38 cellular contexts compared by ENCODE assay signal in the genomic region with DNA sequence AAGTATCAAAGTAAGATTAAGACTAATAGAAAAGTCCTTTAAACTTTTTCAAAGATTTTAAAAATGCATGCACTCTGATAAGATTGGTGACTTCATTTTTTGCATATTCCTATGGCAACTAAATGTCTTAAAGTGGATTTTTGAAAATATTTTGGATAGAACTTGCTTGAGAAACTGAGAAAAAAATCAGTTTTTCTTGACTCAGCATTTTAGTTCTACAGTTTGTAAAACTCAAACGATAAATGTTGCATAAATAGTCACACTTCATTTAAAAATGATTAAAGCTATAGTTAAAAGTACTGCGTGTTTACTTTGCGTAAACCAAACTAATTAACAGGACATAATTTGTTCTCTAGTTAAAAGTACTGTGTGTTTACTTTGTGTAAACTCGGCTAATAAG. TPM values are rescaled to one million over a fixed set of nuclear protein-coding genes. Genes with fewer than 3 reads are reported as not detected.
"Had no signal": no experiment of that assay in that cellular context is flagged by ENCODE, and none has a peak within 500 bp of the region (broad histone marks: within the 10 kb centered on the region; RNA-seq: fewer than 3 reads in every experiment).

No MANE protein-coding gene starts in this region.

- H3K9me3 Mint-ChIP-seq: activated B cell treated with CpG ODN at 0.5 μM for 24 hours; activated naive CD4-positive, alpha-beta T cell treated with anti-CD3 and anti-CD28 coated beads, Interleukin-2, amount 10 ng/mL, durations not matched to agents 7 days and 5 days; activated naive CD4-positive, alpha-beta T cell treated with anti-CD3 and anti-CD28 coated beads, Interleukin-2, amount 50 U/mL, for 24 hours; activated T-helper 1 cell treated with anti-CD3 and anti-CD28 coated beads, Interleukin-12 subunit alpha, Interleukin-12 subunit beta, Interleukin-2, Interleukin-4 antibody, amounts not matched to agents 30 ng/mL and 10 ng/mL and 1 ng/mL, durations not matched to agents 14 hours and 24 hours and 36 hours; brain had no signal

- ATAC-seq: activated CD8-positive, alpha-beta T cell treated with anti-CD3 and anti-CD28 coated beads for 36 hours; activated naive CD8-positive, alpha-beta T cell treated with anti-CD3 and anti-CD28 coated beads, Interleukin-2, amount 50 U/mL, for 24 hours; activated T-cell treated with anti-CD3 and anti-CD28 coated beads, Interleukin-2, amount 50 U/mL, for 4 hours; activated T-cell treated with anti-CD3 and anti-CD28 coated beads, Interleukin-2, amount 50 U/mL, for 72 hours; activated T-helper 17 cell treated with anti-CD3 and anti-CD28 coated beads, Interleukin-2, amount 50 U/mL, for 72 hours had no signal

- H3K4me3 Mint-ChIP-seq: activated B cell treated with CpG ODN at 0.5 μM for 24 hours; activated CD4-positive, alpha-beta memory T cell treated with anti-CD3 and anti-CD28 coated beads for 36 hours; activated CD4-positive, alpha-beta T cell treated with anti-CD3 and anti-CD28 coated beads, Interleukin-2, amount 10 ng/mL, durations not matched to agents 24 days and 14 days; activated CD8-positive, alpha-beta T cell treated with anti-CD3 and anti-CD28 coated beads for 36 hours; activated naive CD4-positive, alpha-beta T cell treated with anti-CD3 and anti-CD28 coated beads, Interleukin-2, amount 10 ng/mL, durations not matched to agents 7 days and 5 days; activated naive CD4-positive, alpha-beta T cell treated with anti-CD3 and anti-CD28 coated beads, Interleukin-2, amount 50 U/mL, for 24 hours; activated naive CD8-positive, alpha-beta T cell; activated naive CD8-positive, alpha-beta T cell treated with anti-CD3 and anti-CD28 coated beads, Interleukin-2, amount 10 ng/mL, durations not matched to agents 7 days and 5 days; activated naive CD8-positive, alpha-beta T cell treated with anti-CD3 and anti-CD28 coated beads, Interleukin-2, amount 50 U/mL, for 24 hours; activated T-cell treated with anti-CD3 and anti-CD28 coated beads, Interleukin-2, amount 50 U/mL, for 4 hours; activated T-cell treated with anti-CD3 and anti-CD28 coated beads, Interleukin-2, amount 50 U/mL, for 72 hours; activated T-helper 1 cell treated with anti-CD3 and anti-CD28 coated beads, Interleukin-12 subunit alpha, Interleukin-12 subunit beta, Interleukin-2, Interleukin-4 antibody, amounts not matched to agents 30 ng/mL and 10 ng/mL and 1 ng/mL, durations not matched to agents 14 hours and 24 hours and 36 hours; activated T-helper 17 cell treated with anti-CD3 and anti-CD28 coated beads, Interleukin-2, amount 50 U/mL, for 72 hours; brain; central memory CD8-positive, alpha-beta T cell; T-helper 2 cell treated with Interferon-gamma antibody and Interleukin-4, amounts not matched to agents 5 μg/mL and 100 μg/mL, for 36 hours had no signal

- H3K9me3 ChIP-seq: ascending aorta had no signal

- H3K4me1 ChIP-seq: ascending aorta had no signal

- H3K36me3 Mint-ChIP-seq: activated CD4-positive, alpha-beta memory T cell treated with anti-CD3 and anti-CD28 coated beads for 36 hours; activated naive CD4-positive, alpha-beta T cell treated with anti-CD3 and anti-CD28 coated beads, Interleukin-2, amount 10 ng/mL, durations not matched to agents 7 days and 5 days; activated naive CD4-positive, alpha-beta T cell treated with anti-CD3 and anti-CD28 coated beads, Interleukin-2, amount 50 U/mL, for 24 hours; activated naive CD8-positive, alpha-beta T cell; activated naive CD8-positive, alpha-beta T cell treated with anti-CD3 and anti-CD28 coated beads, Interleukin-2, amount 10 ng/mL, durations not matched to agents 7 days and 5 days; brain had no signal

- H3K4me3 ChIP-seq: ascending aorta, cardiac muscle cell had no signal

- DNase-seq: activated B cell treated with CpG ODN at 0.5 μM for 24 hours; activated CD4-positive, alpha-beta memory T cell treated with anti-CD3 and anti-CD28 coated beads for 36 hours; activated CD4-positive, alpha-beta T cell treated with anti-CD3 and anti-CD28 coated beads for 4 hours; activated CD4-positive, alpha-beta T cell treated with anti-CD3 and anti-CD28 coated beads, Interleukin-2, amount 10 ng/mL, durations not matched to agents 24 days and 14 days; activated CD4-positive, alpha-beta T cell treated with anti-CD3 and anti-CD28 coated beads, Interleukin-2, amount 50 U/mL, for 1 hour; activated CD4-positive, alpha-beta T cell treated with anti-CD3 and anti-CD28 coated beads, Interleukin-2, amount 50 U/mL, for 4 hours; activated CD4-positive, CD25-positive, alpha-beta regulatory T cell treated with anti-CD3 and anti-CD28 coated beads, Interleukin-2, amount 50 U/mL, for 72 hours; activated CD8-positive, alpha-beta memory T cell treated with anti-CD3 and anti-CD28 coated beads, Interleukin-2, amount 50 U/mL, for 4 hours; activated CD8-positive, alpha-beta T cell treated with anti-CD3 and anti-CD28 coated beads for 36 hours; activated effector memory CD4-positive, alpha-beta T cell treated with Interleukin-2 at 50 U/mL for 16 hours; activated gamma-delta T cell; activated naive CD4-positive, alpha-beta T cell treated with anti-CD3 and anti-CD28 coated beads, Interleukin-2, amount 10 ng/mL, durations not matched to agents 7 days and 5 days; activated naive CD4-positive, alpha-beta T cell treated with Interleukin-2 at 50 U/mL for 16 hours; activated naive CD8-positive, alpha-beta T cell treated with anti-CD3 and anti-CD28 coated beads, Interleukin-2, amount 10 ng/mL, durations not matched to agents 7 days and 5 days; activated naive CD8-positive, alpha-beta T cell treated with anti-CD3 and anti-CD28 coated beads, Interleukin-2, amount 50 U/mL, for 24 hours; activated T-cell treated with anti-CD3 and anti-CD28 coated beads for 4 hours; activated T-cell treated with anti-CD3 and anti-CD28 coated beads, Interleukin-2, amount 50 U/mL, for 1 hour; activated T-cell treated with anti-CD3 and anti-CD28 coated beads, Interleukin-2, amount 50 U/mL, for 4 hours; activated T-cell treated with anti-CD3 and anti-CD28 coated beads, Interleukin-2, amount 50 U/mL, for 72 hours; amygdala; anterior cingulate cortex; caudate nucleus; cerebellar nuclear complex; T-helper 2 cell; T-helper 9 cell had no signal

- H3K4me1 Mint-ChIP-seq: activated B cell treated with CpG ODN at 0.5 μM for 24 hours; activated CD4-positive, alpha-beta T cell treated with anti-CD3 and anti-CD28 coated beads, Interleukin-2, amount 10 ng/mL, durations not matched to agents 24 days and 14 days; activated naive CD4-positive, alpha-beta T cell treated with anti-CD3 and anti-CD28 coated beads, Interleukin-2, amount 10 ng/mL, durations not matched to agents 7 days and 5 days; activated naive CD4-positive, alpha-beta T cell treated with anti-CD3 and anti-CD28 coated beads, Interleukin-2, amount 50 U/mL, for 24 hours; activated naive CD8-positive, alpha-beta T cell treated with anti-CD3 and anti-CD28 coated beads, Interleukin-2, amount 10 ng/mL, durations not matched to agents 7 days and 5 days; activated naive CD8-positive, alpha-beta T cell treated with anti-CD3 and anti-CD28 coated beads, Interleukin-2, amount 50 U/mL, for 24 hours; activated T-helper 17 cell treated with anti-CD3 and anti-CD28 coated beads, Interleukin-2, amount 50 U/mL, for 72 hours; brain; central memory CD8-positive, alpha-beta T cell had no signal

- H3K36me3 ChIP-seq: ascending aorta, cardiac muscle cell had no signal

- H3K27ac ChIP-seq: ascending aorta, cardiac muscle cell, VCaP had no signal

- H3K27ac Mint-ChIP-seq: activated B cell treated with CpG ODN at 0.5 μM for 24 hours; activated CD4-positive, alpha-beta memory T cell treated with anti-CD3 and anti-CD28 coated beads for 36 hours; activated CD4-positive, alpha-beta T cell treated with anti-CD3 and anti-CD28 coated beads, Interleukin-2, amount 10 ng/mL, durations not matched to agents 24 days and 14 days; activated CD8-positive, alpha-beta T cell treated with anti-CD3 and anti-CD28 coated beads for 36 hours; activated naive CD4-positive, alpha-beta T cell treated with anti-CD3 and anti-CD28 coated beads, Interleukin-2, amount 10 ng/mL, durations not matched to agents 7 days and 5 days; activated naive CD4-positive, alpha-beta T cell treated with anti-CD3 and anti-CD28 coated beads, Interleukin-2, amount 50 U/mL, for 24 hours; activated naive CD8-positive, alpha-beta T cell; activated naive CD8-positive, alpha-beta T cell treated with anti-CD3 and anti-CD28 coated beads, Interleukin-2, amount 10 ng/mL, durations not matched to agents 7 days and 5 days; activated naive CD8-positive, alpha-beta T cell treated with anti-CD3 and anti-CD28 coated beads, Interleukin-2, amount 50 U/mL, for 24 hours; activated T-cell treated with anti-CD3 and anti-CD28 coated beads, Interleukin-2, amount 50 U/mL, for 72 hours; activated T-helper 1 cell treated with anti-CD3 and anti-CD28 coated beads, Interleukin-12 subunit alpha, Interleukin-12 subunit beta, Interleukin-2, Interleukin-4 antibody, amounts not matched to agents 30 ng/mL and 10 ng/mL and 1 ng/mL, durations not matched to agents 14 hours and 24 hours and 36 hours; activated T-helper 17 cell treated with anti-CD3 and anti-CD28 coated beads, Interleukin-2, amount 50 U/mL, for 72 hours; brain; T-helper 2 cell treated with Interferon-gamma antibody and Interleukin-4, amounts not matched to agents 5 μg/mL and 100 μg/mL, for 36 hours had no signal

- H3K27me3 ChIP-seq: ascending aorta, cardiac muscle cell had no signal

- FAIRE-seq: bronchial epithelial cell had no signal

- H3K27me3 Mint-ChIP-seq: activated B cell treated with CpG ODN at 0.5 μM for 24 hours; activated CD4-positive, alpha-beta memory T cell treated with anti-CD3 and anti-CD28 coated beads for 36 hours; activated CD4-positive, alpha-beta T cell treated with anti-CD3 and anti-CD28 coated beads, Interleukin-2, amount 10 ng/mL, durations not matched to agents 24 days and 14 days; activated CD8-positive, alpha-beta T cell treated with anti-CD3 and anti-CD28 coated beads for 36 hours; activated naive CD4-positive, alpha-beta T cell treated with anti-CD3 and anti-CD28 coated beads, Interleukin-2, amount 10 ng/mL, durations not matched to agents 7 days and 5 days; activated naive CD4-positive, alpha-beta T cell treated with anti-CD3 and anti-CD28 coated beads, Interleukin-2, amount 50 U/mL, for 24 hours; activated naive CD8-positive, alpha-beta T cell; activated naive CD8-positive, alpha-beta T cell treated with anti-CD3 and anti-CD28 coated beads, Interleukin-2, amount 10 ng/mL, durations not matched to agents 7 days and 5 days; activated naive CD8-positive, alpha-beta T cell treated with anti-CD3 and anti-CD28 coated beads, Interleukin-2, amount 50 U/mL, for 24 hours; activated T-helper 17 cell treated with anti-CD3 and anti-CD28 coated beads, Interleukin-2, amount 50 U/mL, for 72 hours; brain; central memory CD8-positive, alpha-beta T cell had no signal

RNA-seq across cellular contexts. Expression of a gene that starts 28.4 kb away (rescaled TPM):
- total RNA-seq: activated B cell treated with CpG ODN at 0.5 μM for 24 hours; activated CD4-positive, alpha-beta memory T cell treated with anti-CD3 and anti-CD28 coated beads for 36 hours; activated CD4-positive, alpha-beta T cell treated with anti-CD3 and anti-CD28 coated beads, Interleukin-2, amount 10 ng/mL, durations not matched to agents 24 days and 14 days; activated CD8-positive, alpha-beta memory T cell treated with anti-CD3 and anti-CD28 coated beads for 36 hours; activated CD8-positive, alpha-beta T cell treated with anti-CD3 and anti-CD28 coated beads for 36 hours; activated naive CD8-positive, alpha-beta T cell treated with anti-CD3 and anti-CD28 coated beads, Interleukin-2, amount 10 ng/mL, durations not matched to agents 7 days and 5 days; activated T-cell treated with anti-CD3 and anti-CD28 coated beads, Interleukin-2, amount 50 U/mL, for 4 hours; activated T-cell treated with anti-CD3 and anti-CD28 coated beads, Interleukin-2, amount 50 U/mL, for 72 hours; activated T-helper 1 cell treated with anti-CD3 and anti-CD28 coated beads, Interleukin-12 subunit alpha, Interleukin-12 subunit beta, Interleukin-2, Interleukin-4 antibody, amounts not matched to agents 30 ng/mL and 10 ng/mL and 1 ng/mL, durations not matched to agents 14 hours and 24 hours and 36 hours; activated T-helper 17 cell treated with anti-CD3 and anti-CD28 coated beads, Interleukin-2, amount 50 U/mL, for 72 hours; ascending aorta; bronchial epithelial cell; chondrocyte had no signal
